Comparison of ENCODE assay signal across 8 cellular contexts in genomic region chr6:152094992-152095592, GRCh38.
A peak's percentile ranks its signal among the peaks of the same experiment; 100 is the strongest.
DNase-seq lines count a peak whose midpoint lies in the region; ATAC-seq and TF ChIP-seq lines count a peak whose summit lies in the region.

No MANE protein-coding gene starts in this region.

- H3K4me3 ChIP-seq in fibroblast of the aortic adventitia (ENCODE audit: low read depth, low read length), result no peak overlapping the region

- no peak overlapping the region for H3K27ac Mint-ChIP-seq in activated CD4-positive, alpha-beta T cell treated with anti-CD3 and anti-CD28 coated beads, Interleukin-2, amount 10 ng/mL, durations not matched to agents 7 days and 5 days

- no peak for TF ChIP-seq CTCF in fibroblast of the aortic adventitia (IDR thresholded peaks at IDR 0.05; ENCODE audit: insufficient read depth, low read length)

- POLR2A ChIA-PET in activated CD4-positive, alpha-beta T cell treated with anti-CD3 and anti-CD28 coated beads, Interleukin-2, amount 10 ng/mL, durations not matched to agents 7 days and 5 days (lab: Charles Lee), result no interaction called here

- ATAC-seq in SK-N-SH treated with all-trans-retinoic acid at 6 μM for 48 hours (peak; percentile 88), sciatic nerve (peak; percentile 88), GM18868 (IDR thresholded peaks at IDR 0.05; ENCODE audit: unreplicated experiment) (no peak), HG02973 (IDR thresholded peaks at IDR 0.05; ENCODE audit: unreplicated experiment) (no peak)

- CTCF ChIA-PET in activated CD4-positive, alpha-beta T cell treated with anti-CD3 and anti-CD28 coated beads, Interleukin-2, amount 10 ng/mL, durations not matched to agents 7 days and 5 days (lab: Charles Lee), result no interaction called here

- H3K9me3 Mint-ChIP-seq in activated CD4-positive, alpha-beta T cell treated with anti-CD3 and anti-CD28 coated beads, Interleukin-2, amount 10 ng/mL, durations not matched to agents 7 days and 5 days, result no peaks in the 10 kb centered on the region

- H3K36me3 Mint-ChIP-seq in activated CD4-positive, alpha-beta T cell treated with anti-CD3 and anti-CD28 coated beads, Interleukin-2, amount 10 ng/mL, durations not matched to agents 7 days and 5 days (ENCODE audit: low read depth), result no peaks in the 10 kb centered on the region

- DNase-seq in activated CD4-positive, alpha-beta T cell treated with anti-CD3 and anti-CD28 coated beads for 48 hours, result peak; percentile 48
- DNase-seq in activated CD4-positive, alpha-beta T cell treated with anti-CD3 and anti-CD28 coated beads, Interleukin-2, amount 10 ng/mL, durations not matched to agents 7 days and 5 days, result no peak
- peak; percentile 99 for DNase-seq in fibroblast of the aortic adventitia (ENCODE audit: low read depth)
- DNase-seq in sciatic nerve (ENCODE audit: low spot score), result peak; percentile 74
- DNase-seq in NCI-H446 (lab: John Stamatoyannopoulos, UW), result no peak

- no peaks in the 10 kb centered on the region for H3K4me1 Mint-ChIP-seq in activated CD4-positive, alpha-beta T cell treated with anti-CD3 and anti-CD28 coated beads, Interleukin-2, amount 10 ng/mL, durations not matched to agents 7 days and 5 days

- intact Hi-C loops in sciatic nerve (cut with DNase I), result no loop called here

- H3K27me3 Mint-ChIP-seq in activated CD4-positive, alpha-beta T cell treated with anti-CD3 and anti-CD28 coated beads, Interleukin-2, amount 10 ng/mL, durations not matched to agents 7 days and 5 days, result no peaks in the 10 kb centered on the region

- H3K4me3 Mint-ChIP-seq in activated CD4-positive, alpha-beta T cell treated with anti-CD3 and anti-CD28 coated beads, Interleukin-2, amount 10 ng/mL, durations not matched to agents 7 days and 5 days, result no peak overlapping the region

TF ChIP-seq in SK-N-SH treated with all-trans-retinoic acid at 6 μM for 48 hours, 23 proteins besides CTCF, POLR2A, EP300 and RAD21:
- no peak for TF ChIP-seq CREB5 (CRISPR knock-in tag; IDR thresholded peaks at IDR 0.05; ENCODE audit: low read depth)
- TF ChIP-seq ZNF70 (CRISPR knock-in tag; IDR thresholded peaks at IDR 0.05), result no peak
- no peak for TF ChIP-seq ZNF565 (CRISPR knock-in tag; conservative IDR thresholded peaks at IDR 0.05; ENCODE audit: low read depth)
- TF ChIP-seq ZC3H10 (CRISPR knock-in tag; IDR thresholded peaks at IDR 0.05), result no peak

Comparison
In these comparisons a context has a peak if more than half of its experiments do, and no peak if none do; other contexts are left out.
1. DNase-seq: peak in activated CD4-positive, alpha-beta T cell treated with anti-CD3 and anti-CD28 coated beads for 48 hours (single experiment), fibroblast of the aortic adventitia (single experiment) and sciatic nerve (single experiment); none in activated CD4-positive, alpha-beta T cell treated with anti-CD3 and anti-CD28 coated beads, Interleukin-2, amount 10 ng/mL, durations not matched to agents 7 days and 5 days (single experiment) and NCI-H446 (0 of 2).
2. ATAC-seq: peak in SK-N-SH treated with all-trans-retinoic acid at 6 μM for 48 hours (single experiment) and sciatic nerve (single experiment); none in GM18868 (single experiment) and HG02973 (single experiment).